14 cellular contexts compared by ENCODE assay signal in genomic region chr2:241811209-241811951, GRCh38. TPM values are rescaled to one million over a fixed set of nuclear protein-coding genes. Genes with fewer than 3 reads are reported as not detected.
A peak's percentile ranks its signal among the peaks of the same experiment; 100 is the strongest.
DNase-seq lines count a peak whose midpoint lies in the region; ATAC-seq lines count a peak whose summit lies in the region.
"Had no signal": no experiment of that assay in that cellular context is flagged by ENCODE, and none has a peak within 500 bp of the region (broad histone marks: within the 10 kb centered on the region; RNA-seq: fewer than 3 reads in every experiment).

No MANE protein-coding gene starts in this region.

- intact Hi-C loops in left cardiac atrium (cut with DNase I), result no loop called here

- peak; percentile 35 for ATAC-seq in stimulated activated naive CD8-positive, alpha-beta T cell treated with anti-CD3 and anti-CD28 coated beads, Interleukin-15, amount 100 ng/mL, for 72 hours
- ATAC-seq in stimulated activated naive CD8-positive, alpha-beta T cell treated with anti-CD3 and anti-CD28 coated beads, Interleukin-15, Interleukin-2, amounts not matched to agents 100 U/mL and 50 U/mL, for 24 hours, result no peak
- ATAC-seq in left cardiac atrium, result peak; percentile 84 to 88
- ATAC-seq in T-helper 17 cell, result no peak
- ATAC-seq: activated T-cell treated with anti-CD3 and anti-CD28 coated beads, Interleukin-2, amount 50 U/mL, for 72 hours; gastroesophageal sphincter; naive thymus-derived CD8-positive, alpha-beta T cell had no signal

- no peak overlapping the region for H3K27ac Mint-ChIP-seq in stimulated activated naive CD8-positive, alpha-beta T cell treated with anti-CD3 and anti-CD28 coated beads, Interleukin-15, amount 100 ng/mL, for 72 hours
- H3K27ac Mint-ChIP-seq in T-helper 17 cell, result no peak overlapping the region
- H3K27ac Mint-ChIP-seq: activated T-cell treated with anti-CD3 and anti-CD28 coated beads, Interleukin-2, amount 50 U/mL, for 72 hours had no signal

- no peaks in the 10 kb centered on the region for H3K9me3 ChIP-seq in T-helper 17 cell (ENCODE audit: control insufficient read depth, low read length, poor library complexity, severe bottlenecking)
- H3K9me3 ChIP-seq: gastroesophageal sphincter, Peyer's patch had no signal

- H3K27me3 Mint-ChIP-seq in stimulated activated naive CD8-positive, alpha-beta T cell treated with anti-CD3 and anti-CD28 coated beads, Interleukin-15, amount 100 ng/mL, for 72 hours, result peaks cover 46% of the 10 kb centered on the region
- H3K27me3 Mint-ChIP-seq in T-helper 17 cell, result no peaks in the 10 kb centered on the region

- no peaks in the 10 kb centered on the region for H3K9me3 Mint-ChIP-seq in stimulated activated naive CD8-positive, alpha-beta T cell treated with anti-CD3 and anti-CD28 coated beads, Interleukin-15, amount 100 ng/mL, for 72 hours
- H3K9me3 Mint-ChIP-seq: activated T-cell treated with anti-CD3 and anti-CD28 coated beads, Interleukin-2, amount 50 U/mL, for 72 hours; naive thymus-derived CD8-positive, alpha-beta T cell had no signal

- H3K36me3 Mint-ChIP-seq in T-helper 17 cell (ENCODE audit: low read depth), result no peaks in the 10 kb centered on the region
- H3K36me3 Mint-ChIP-seq: naive thymus-derived CD8-positive, alpha-beta T cell had no signal

- no peak for DNase-seq in stimulated activated naive CD8-positive, alpha-beta T cell treated with anti-CD3 and anti-CD28 coated beads, Interleukin-15, amount 100 ng/mL, for 72 hours
- no peak for DNase-seq in stimulated activated naive CD8-positive, alpha-beta T cell treated with anti-CD3 and anti-CD28 coated beads, Interleukin-15, Interleukin-2, amounts not matched to agents 100 U/mL and 50 U/mL, for 24 hours
- peak; percentile 70 for DNase-seq in left cardiac atrium
- peak in 47 of 56 donors; percentile 34 to 84 (median 66) for DNase-seq in nucleus accumbens (lab: John Stamatoyannopoulos, UW)
- no peak for DNase-seq in stimulated activated CD4-positive, alpha-beta T cell treated with anti-CD3 and anti-CD28 coated beads, Interleukin-15, amount 100 ng/mL, for 24 hours
- no peak for DNase-seq in NCI-H748 treated with DMSO at 0.1 percent for 48 hours (lab: John Stamatoyannopoulos, UW)
- DNase-seq in H4 (ENCODE audit: low spot score), result no peak
- DNase-seq in T-helper 17 cell, result no peak
- DNase-seq: activated CD4-positive, alpha-beta T cell treated with anti-CD3 and anti-CD28 coated beads for 4 hours; activated T-cell treated with anti-CD3 and anti-CD28 coated beads, Interleukin-2, amount 50 U/mL, for 72 hours; effector memory CD4-positive, alpha-beta T cell; naive thymus-derived CD8-positive, alpha-beta T cell had no signal

- no peak overlapping the region for H3K4me3 Mint-ChIP-seq in stimulated activated naive CD8-positive, alpha-beta T cell treated with anti-CD3 and anti-CD28 coated beads, Interleukin-15, amount 100 ng/mL, for 72 hours
- no peak overlapping the region for H3K4me3 Mint-ChIP-seq in T-helper 17 cell
- H3K4me3 Mint-ChIP-seq: activated T-cell treated with anti-CD3 and anti-CD28 coated beads, Interleukin-2, amount 50 U/mL, for 72 hours; naive thymus-derived CD8-positive, alpha-beta T cell had no signal

- peaks cover 34% of the 10 kb centered on the region for H3K4me1 Mint-ChIP-seq in stimulated activated naive CD8-positive, alpha-beta T cell treated with anti-CD3 and anti-CD28 coated beads, Interleukin-15, amount 100 ng/mL, for 72 hours
- peaks cover 3% of the 10 kb centered on the region for H3K4me1 Mint-ChIP-seq in T-helper 17 cell

RNA-seq across cellular contexts. Expression of gene NEU4, which starts 2.4 kb away (rescaled TPM):
- under 1 TPM; 0.16 to 0.38 TPM for total RNA-seq in left cardiac atrium
- total RNA-seq in H4 (2014; rRNA removed; shearing (Covaris generic)), result not detected in 2 replicates
- total RNA-seq in T-helper 17 cell, result 1 to 10 TPM; 4.1 to 9.4 TPM
- total RNA-seq: naive thymus-derived CD8-positive, alpha-beta T cell had no signal

RNA-seq across cellular contexts. Expression of gene GAL3ST2, which starts 34.8 kb away (rescaled TPM):
- total RNA-seq in left cardiac atrium (under 1 TPM in 1 of 2 donors, not detected in 1; 0.44 TPM), T-helper 17 cell (1 to 10 TPM; 2.2 to 2.4 TPM)
- total RNA-seq in H4 (2014; rRNA removed; shearing (Covaris generic)), result not detected in 2 replicates
- total RNA-seq: naive thymus-derived CD8-positive, alpha-beta T cell had no signal

RNA-seq across cellular contexts. Expression of gene PDCD1, which starts 47.3 kb away (rescaled TPM):
- total RNA-seq in left cardiac atrium, result 1 to 10 TPM; 1.2 to 1.5 TPM
- not detected in 2 replicates for total RNA-seq in H4 (2014; rRNA removed; shearing (Covaris generic))
- total RNA-seq in T-helper 17 cell, result 10 to 100 TPM in 1 of 2 donors, 1 to 10 TPM in 1; 8.1 to 10.4 TPM

RNA-seq across cellular contexts. Expression of gene RTP5, which starts 58.1 kb away (rescaled TPM):
- total RNA-seq in left cardiac atrium, result under 1 TPM in 1 of 2 donors, not detected in 1; 0.12 TPM
- not detected in 2 replicates for total RNA-seq in H4 (2014; rRNA removed; shearing (Covaris generic))
- total RNA-seq in T-helper 17 cell, result under 1 TPM in 1 of 2 donors, not detected in 1; 0.12 TPM
- total RNA-seq: gastroesophageal sphincter; naive thymus-derived CD8-positive, alpha-beta T cell had no signal

Comparison
In these comparisons a context has a peak if more than half of its experiments do, and no peak if none do; other contexts are left out.
1. ATAC-seq: peak in stimulated activated naive CD8-positive, alpha-beta T cell treated with anti-CD3 and anti-CD28 coated beads, Interleukin-15, amount 100 ng/mL, for 72 hours (single experiment) and left cardiac atrium (2 of 2); none in stimulated activated naive CD8-positive, alpha-beta T cell treated with anti-CD3 and anti-CD28 coated beads, Interleukin-15, Interleukin-2, amounts not matched to agents 100 U/mL and 50 U/mL, for 24 hours (single experiment) and T-helper 17 cell (single experiment).
2. DNase-seq: peak in left cardiac atrium (single experiment) and nucleus accumbens (47 of 56); none in stimulated activated naive CD8-positive, alpha-beta T cell treated with anti-CD3 and anti-CD28 coated beads, Interleukin-15, amount 100 ng/mL, for 72 hours (0 of 2), stimulated activated naive CD8-positive, alpha-beta T cell treated with anti-CD3 and anti-CD28 coated beads, Interleukin-15, Interleukin-2, amounts not matched to agents 100 U/mL and 50 U/mL, for 24 hours (single experiment), stimulated activated CD4-positive, alpha-beta T cell treated with anti-CD3 and anti-CD28 coated beads, Interleukin-15, amount 100 ng/mL, for 24 hours (single experiment), NCI-H748 treated with DMSO at 0.1 percent for 48 hours (single experiment), H4 (single experiment) and T-helper 17 cell (0 of 3).